In genomic region chr15:34987982-34988873, GRCh38 we compare ENCODE assay signal across 8 cellular contexts. TPM values are rescaled to one million over a fixed set of nuclear protein-coding genes. Genes with fewer than 3 reads are reported as not detected.
DNase-seq lines count a peak whose midpoint lies in the region; ATAC-seq and TF ChIP-seq lines count a peak whose summit lies in the region.

A gene with protein sequence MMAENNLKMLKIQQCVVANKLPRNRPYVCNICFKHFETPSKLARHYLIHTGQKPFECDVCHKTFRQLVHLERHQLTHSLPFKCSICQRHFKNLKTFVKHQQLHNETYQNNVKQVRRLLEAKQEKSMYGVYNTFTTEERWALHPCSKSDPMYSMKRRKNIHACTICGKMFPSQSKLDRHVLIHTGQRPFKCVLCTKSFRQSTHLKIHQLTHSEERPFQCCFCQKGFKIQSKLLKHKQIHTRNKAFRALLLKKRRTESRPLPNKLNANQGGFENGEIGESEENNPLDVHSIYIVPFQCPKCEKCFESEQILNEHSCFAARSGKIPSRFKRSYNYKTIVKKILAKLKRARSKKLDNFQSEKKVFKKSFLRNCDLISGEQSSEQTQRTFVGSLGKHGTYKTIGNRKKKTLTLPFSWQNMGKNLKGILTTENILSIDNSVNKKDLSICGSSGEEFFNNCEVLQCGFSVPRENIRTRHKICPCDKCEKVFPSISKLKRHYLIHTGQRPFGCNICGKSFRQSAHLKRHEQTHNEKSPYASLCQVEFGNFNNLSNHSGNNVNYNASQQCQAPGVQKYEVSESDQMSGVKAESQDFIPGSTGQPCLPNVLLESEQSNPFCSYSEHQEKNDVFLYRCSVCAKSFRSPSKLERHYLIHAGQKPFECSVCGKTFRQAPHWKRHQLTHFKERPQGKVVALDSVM (minus strand): TSS chr15:34988287. CDS start chr15:34983434, 4,853 bp downstream.

- 1% methylated on average over 47 to 60 of the region's 63 CpGs for WGBS in lower leg skin, 2 donors

- H3K4me3 ChIP-seq in BE2C (ENCODE audit: low read depth, low read length) (peak within 1 kb of the TSS; percentile 91), lower leg skin (ENCODE audit: low read depth, poor library complexity, severe bottlenecking) (peak within 1 kb of the TSS; percentile 89)

- no peaks in the 10 kb centered on the region for H3K27me3 ChIP-seq in BE2C

- ATAC-seq in HG03457 (IDR thresholded peaks at IDR 0.05; ENCODE audit: unreplicated experiment): peak; percentile 62

- peaks cover 9% of the 10 kb centered on the region for H3K4me1 ChIP-seq in BE2C

- intact Hi-C loops in lower leg skin (cut with DNase I; ENCODE audit: low total_unique reads): no loop called here

- H3K36me3 ChIP-seq in BE2C: peaks cover 26% of the 10 kb centered on the region

- H3K9me3 ChIP-seq in BE2C: no peaks in the 10 kb centered on the region

- TF ChIP-seq POLR2A in lower leg skin (IDR thresholded peaks at IDR 0.05): peak in 1 of 2 donors; percentile 64

- DNase-seq in BE2C (peak; percentile 80), GM19240 (ENCODE audit: insufficient read length, low spot score) (peak; percentile 54), NCI-H526 treated with DMSO at 0.1 percent for 48 hours (lab: John Stamatoyannopoulos, UW) (peak; percentile 71), dermis microvascular lymphatic vessel endothelial cell (ENCODE audit: low read depth in 2 of 2) (peak; percentile 68 to 82), lower leg skin (ENCODE audit: low spot score in 2 of 2) (peak; percentile 65 to 96)
- peak; percentile 81 to 85 for DNase-seq in activated CD4-positive, alpha-beta T cell treated with anti-CD3 and anti-CD28 coated beads, Interleukin-2, amount 50 U/mL, for 48 hours
- peak; percentile 74 to 78 for DNase-seq in stimulated activated CD4-positive, alpha-beta T cell treated with anti-CD3 and anti-CD28 coated beads, Interleukin-4, amount 100 ng/mL, for 4 hours

- TF ChIP-seq CTCF in BE2C (IDR thresholded peaks at IDR 0.05; ENCODE audit: low read depth, low read length) (no peak), lower leg skin (IDR thresholded peaks at IDR 0.05) (no peak)

RNA-seq across cellular contexts. Expression of the gene that starts here (rescaled TPM):
- 23.3 TPM for polyA plus RNA-seq in BE2C (2012; ENCODE audit: insufficient read depth, insufficient read length, low read depth)
- total RNA-seq in dermis microvascular lymphatic vessel endothelial cell: 20.2 and 24.9 TPM in 2 replicates
- total RNA-seq in lower leg skin: 10 to 100 TPM; 45.3 to 96.7 (median 67.5) TPM

Comparison
In these comparisons a context has a peak if more than half of its experiments do, and no peak if none do; other contexts are left out.
1. Peak in every context shown above with its lines: DNase-seq, ATAC-seq and H3K4me3 ChIP-seq.